22 cellular contexts compared by ENCODE assay signal in genomic region chr7:28163955-28164354, GRCh38. TPM values are rescaled to one million over a fixed set of nuclear protein-coding genes. Genes with fewer than 3 reads are reported as not detected.
A peak's percentile ranks its signal among the peaks of the same experiment; 100 is the strongest.
DNase-seq lines count a peak whose midpoint lies in the region; ATAC-seq, FAIRE-seq and TF ChIP-seq lines count a peak whose summit lies in the region.
"Had no signal": no experiment of that assay in that cellular context is flagged by ENCODE, and none has a peak within 500 bp of the region (broad histone marks: within the 10 kb centered on the region; RNA-seq: fewer than 3 reads in every experiment).

No MANE protein-coding gene starts in this region.

- TF ChIP-seq POLR2A in heart left ventricle (IDR thresholded peaks at IDR 0.05), result no peak

- no peaks in the 10 kb centered on the region for H3K9me3 ChIP-seq in heart left ventricle
- H3K9me3 ChIP-seq in right atrium auricular region, result no peaks in the 10 kb centered on the region
- H3K9me3 ChIP-seq in fibroblast of lung (ENCODE audit: control insufficient read depth, insufficient read depth, low read depth, low read length), result no peaks in the 10 kb centered on the region
- H3K9me3 ChIP-seq: ascending aorta, esophagus muscularis mucosa, tibial artery had no signal

- H3K4me1 ChIP-seq in heart left ventricle (peaks cover 0 to 34% (median 17%) of the 10 kb centered on the region in 12 donors), right atrium auricular region (peaks cover 0 to 5% of the 10 kb centered on the region in 2 donors), fibroblast of lung (ENCODE audit: control insufficient read depth, extremely low read depth, insufficient read depth, low read length) (peaks cover 15% of the 10 kb centered on the region)

- H3K36me3 ChIP-seq in heart left ventricle (no peaks in the 10 kb centered on the region), right atrium auricular region (no peaks in the 10 kb centered on the region), fibroblast of lung (ENCODE audit: control insufficient read depth, insufficient read depth, low read length) (no peaks in the 10 kb centered on the region)
- H3K36me3 ChIP-seq: ascending aorta, esophagus muscularis mucosa, tibial artery had no signal

- no peak overlapping the region for H3K4me3 ChIP-seq in heart left ventricle
- no peak overlapping the region for H3K4me3 ChIP-seq in right atrium auricular region
- H3K4me3 ChIP-seq in fibroblast of lung (replicated peaks in 1 of 4; ENCODE audit: control extremely low read depth in 1 of 4, insufficient read depth in 1 of 4, low read depth in 3 of 4, low read length in 4 of 4), result no peak overlapping the region
- H3K4me3 ChIP-seq: ascending aorta, dorsolateral prefrontal cortex, esophagus muscularis mucosa, tibial artery had no signal

- H3K4me2 ChIP-seq in fibroblast of lung (ENCODE audit: extremely low read depth, insufficient read depth, low read length), result no peak overlapping the region

- H3K27me3 ChIP-seq in heart left ventricle (no peaks in the 10 kb centered on the region), right atrium auricular region (no peaks in the 10 kb centered on the region), fibroblast of lung (ENCODE audit: control insufficient read depth, insufficient read depth, low read length) (no peaks in the 10 kb centered on the region)
- H3K27me3 ChIP-seq: ascending aorta, dorsolateral prefrontal cortex, esophagus muscularis mucosa, tibial artery had no signal

- no peak overlapping the region for H3K27ac ChIP-seq in heart left ventricle
- H3K27ac ChIP-seq in right atrium auricular region, result no peak overlapping the region
- no peak overlapping the region for H3K27ac ChIP-seq in fibroblast of lung (ENCODE audit: insufficient read depth, low read length)
- H3K27ac ChIP-seq: 22Rv1, ascending aorta, dorsolateral prefrontal cortex, esophagus muscularis mucosa, tibial artery had no signal

- H3K79me2 ChIP-seq in fibroblast of lung (ENCODE audit: control insufficient read depth, insufficient read depth, low read length), result peaks cover 3% of the 10 kb centered on the region

- TF ChIP-seq CTCF in heart left ventricle (IDR thresholded peaks at IDR 0.05) (no peak), right atrium auricular region (IDR thresholded peaks at IDR 0.05) (no peak), fibroblast of lung (conservative IDR thresholded peaks at IDR 0.05 in 1 of 2, IDR thresholded peaks at IDR 0.05 in 1 of 2; ENCODE audit: low read depth in 1 of 2, low read length in 2 of 2) (peak in 1 of 2 donors; percentile 10)

- H2AFZ ChIP-seq in fibroblast of lung (ENCODE audit: low read length), result no peak overlapping the region

- ATAC-seq in heart left ventricle (peak; percentile 22 to 53 (median 48)), GM18861 (IDR thresholded peaks at IDR 0.05; ENCODE audit: unreplicated experiment) (no peak), sciatic nerve (no peak), GM21619 (IDR thresholded peaks at IDR 0.05; ENCODE audit: unreplicated experiment) (no peak)
- ATAC-seq: CD8-positive, alpha-beta T cell; Right ventricle myocardium inferior had no signal

- DNase-seq in heart left ventricle, result no peak
- no peak for DNase-seq in right atrium auricular region (ENCODE audit: low spot score)
- peak; percentile 36 for DNase-seq in RPMI7951 (ENCODE audit: low read depth)
- peak; percentile 76 to 99 for DNase-seq in fibroblast of lung (ENCODE audit: low read depth in 2 of 2)
- no peak for DNase-seq in urothelium cell line (ENCODE audit: low spot score)
- DNase-seq in sciatic nerve (ENCODE audit: low spot score), result no peak
- DNase-seq: activated CD4-positive, alpha-beta T cell treated with anti-CD3 and anti-CD28 coated beads for 1 hour; activated gamma-delta T cell treated with Interleukin-2 at 50 U/mL for 16 hours; CD8-positive, alpha-beta T cell; DND-41; dorsolateral prefrontal cortex; hypothalamus; NCI-H1105 treated with DMSO at 0.1 percent for 48 hours; NCI-H2227 treated with DMSO at 0.1 percent for 48 hours; NK-92 treated with Interleukin-12 subunit alpha and Interleukin-12 subunit beta, amount 100 ng/mL, for 24 hours; tibial artery had no signal

- H3K9ac ChIP-seq in fibroblast of lung (ENCODE audit: insufficient read depth, low read length), result no peak overlapping the region

- intact Hi-C loops in heart left ventricle (cut with DNase I) (no loop called here), sciatic nerve (cut with DNase I) (no loop called here)

- H4K20me1 ChIP-seq in fibroblast of lung (ENCODE audit: control insufficient read depth, extremely low read depth, insufficient read depth, low read length), result no peaks in the 10 kb centered on the region

- FAIRE-seq in urothelium cell line (lab: Jason Lieb, UNC), result peak; percentile 52

RNA-seq across cellular contexts. Expression of gene JAZF1, which starts 16.6 kb away (rescaled TPM):
- total RNA-seq in heart left ventricle (10 to 100 TPM; 18.3 to 46.2 (median 29.3) TPM), right atrium auricular region (10 to 100 TPM; 13.2 to 18.5 TPM), fibroblast of lung (4.6 and 9.1 TPM in 2 replicates), sciatic nerve (21.7 TPM)
- polyA plus RNA-seq in heart left ventricle (10 to 100 TPM; 10.3 to 20.4 TPM), fibroblast of lung (6.0 and 9.3 TPM in 2 replicates)
- total RNA-seq in RPMI7951 (2014; rRNA removed; shearing (Covaris generic)), result 9.1 and 11.3 TPM in 2 replicates
- 13.6 and 25.3 TPM in 2 replicates for polyA plus RNA-seq in fibroblast of lung (2012)
- polyA minus RNA-seq in fibroblast of lung (ENCODE audit: low replicate concordance), result 21.6 and 22.8 TPM in 2 replicates

Comparison
In these comparisons a context has a peak if more than half of its experiments do, and no peak if none do; other contexts are left out.
1. ATAC-seq: peak in heart left ventricle (4 of 4); none in GM18861 (single experiment), sciatic nerve (single experiment) and GM21619 (single experiment).
2. DNase-seq: peak in RPMI7951 (single experiment) and fibroblast of lung (2 of 2); none in heart left ventricle (0 of 5), right atrium auricular region (single experiment), urothelium cell line (single experiment) and sciatic nerve (single experiment).